26 cellular contexts compared by ENCODE assay signal in the genomic region with DNA sequence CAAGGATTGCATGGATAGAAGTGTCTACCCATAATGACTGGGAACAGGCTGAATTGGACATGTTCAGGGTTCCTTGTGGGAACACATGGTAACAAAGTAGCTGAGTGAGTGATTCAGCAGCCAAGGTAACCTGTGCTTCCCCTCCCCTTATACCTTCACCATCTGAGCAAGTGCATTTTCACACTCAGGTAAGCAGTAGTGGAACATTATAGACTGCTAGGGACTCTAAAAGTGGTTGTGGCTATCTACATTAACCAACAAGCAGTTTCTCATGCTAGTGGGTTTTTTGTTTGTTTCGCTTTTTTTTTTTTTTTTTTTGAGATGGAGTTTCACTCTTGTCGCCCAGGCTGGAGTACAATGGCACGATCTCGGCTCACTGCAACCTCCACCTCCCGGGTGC. TPM values are rescaled to one million over a fixed set of nuclear protein-coding genes. Genes with fewer than 3 reads are reported as not detected.
DNase-seq lines count a peak whose midpoint lies in the region; ATAC-seq, FAIRE-seq and TF ChIP-seq lines count a peak whose summit lies in the region.
"Had no signal": no experiment of that assay in that cellular context is flagged by ENCODE, and none has a peak within 500 bp of the region (broad histone marks: within the 10 kb centered on the region; RNA-seq: fewer than 3 reads in every experiment).

No MANE protein-coding gene starts in this region.

- H3K27ac ChIP-seq in DND-41 (ENCODE audit: low read length) = peak overlapping the region; percentile 75
- H3K27ac ChIP-seq in GM12878 (ENCODE audit: control insufficient read depth, insufficient read depth) = peak overlapping the region; percentile 13
- H3K27ac ChIP-seq: cardiac muscle cell, pancreas, SK-N-MC, transverse colon had no signal

- H3K36me3 ChIP-seq in DND-41 (ENCODE audit: insufficient read depth, low read length) = peaks cover 10% of the 10 kb centered on the region
- no peaks in the 10 kb centered on the region for H3K36me3 ChIP-seq in GM12878 (ENCODE audit: control insufficient read depth in 2 of 2, insufficient read depth in 2 of 2, low read length in 1 of 2)
- H3K36me3 ChIP-seq: cardiac muscle cell, HAP-1, transverse colon had no signal

- H3K9me3 ChIP-seq in DND-41 (ENCODE audit: insufficient read depth, low read length, severe bottlenecking) = no peaks in the 10 kb centered on the region
- no peaks in the 10 kb centered on the region for H3K9me3 ChIP-seq in GM12878 (replicated peaks; ENCODE audit: control insufficient read depth, insufficient read depth, low read length)
- H3K9me3 ChIP-seq: HAP-1, pancreas, transverse colon had no signal

- H3K79me2 ChIP-seq in DND-41 (ENCODE audit: insufficient read depth, low read length) (no peaks in the 10 kb centered on the region), GM12878 (ENCODE audit: control insufficient read depth, insufficient read depth, low read length) (no peaks in the 10 kb centered on the region)

- ATAC-seq in DND-41 (ENCODE audit: insufficient read depth, low read depth) = peak; percentile 41
- ATAC-seq in GM18907 (IDR thresholded peaks at IDR 0.05; ENCODE audit: unreplicated experiment) = peak; percentile 86
- ATAC-seq in HG03354 (IDR thresholded peaks at IDR 0.05; ENCODE audit: poor library complexity, severe bottlenecking, unreplicated experiment) = peak; percentile 53
- ATAC-seq in GM12878 = peak; percentile 77
- ATAC-seq: effector memory CD8-positive, alpha-beta T cell; pancreas; T-helper 17 cell had no signal

- H3K4me1 ChIP-seq in DND-41 (ENCODE audit: insufficient read depth, low read length) = peaks cover 21% of the 10 kb centered on the region
- peaks cover 8% of the 10 kb centered on the region for H3K4me1 ChIP-seq in GM12878 (ENCODE audit: control insufficient read depth, insufficient read depth, low read length)
- H3K4me1 ChIP-seq: HAP-1, pancreas, transverse colon had no signal

- RAD21 ChIA-PET in GM12878 (lab: Charles Lee; ENCODE audit: unreplicated experiment) = no interaction called here

- TF ChIP-seq CTCF in DND-41 (IDR thresholded peaks at IDR 0.05; ENCODE audit: borderline replicate concordance, extremely low read depth, low read length, poor library complexity, severe bottlenecking) (no peak), GM12878 (IDR thresholded peaks at IDR 0.05 in 2 of 3, conservative IDR thresholded peaks at IDR 0.05 in 1 of 3; ENCODE audit: control insufficient read depth in 2 of 3, extremely low read depth in 1 of 3, insufficient read depth in 1 of 3, low read depth in 3 of 3, low read length in 3 of 3) (no peak)

- intact Hi-C loops in GM12878 (cut with micrococcal nuclease; ENCODE audit: unreplicated experiment) = no loop called here

- no TSS peak for BruUV-seq in GM12878 (replicated peaks; lab: Mats Ljungman, UMichigan)

- SMC1A ChIA-PET in GM12878 (lab: Charles Lee; ENCODE audit: uncharacterized antibody, unreplicated experiment) = no interaction called here

- no peak for DNase-seq in DND-41
- DNase-seq in GM12878 (ENCODE audit: low read depth, low spot score) = no peak
- no peak for DNase-seq in NCI-H748 (lab: John Stamatoyannopoulos, UW; ENCODE audit: unreplicated experiment)
- no peak for DNase-seq in G401 (ENCODE audit: low spot score)
- no peak for DNase-seq in COLO829 (ENCODE audit: low spot score)
- DNase-seq: activated CD4-positive, alpha-beta T cell treated with anti-CD3 and anti-CD28 coated beads for 1 hour; activated naive CD4-positive, alpha-beta T cell treated with anti-CD3 and anti-CD28 coated beads for 36 hours; anterior cingulate cortex; Calu3; cortex of kidney; effector memory CD8-positive, alpha-beta T cell; NCI-H146; NCI-H2107; pancreas; retina; small intestine; stimulated activated CD8-positive, alpha-beta memory T cell treated with anti-CD3 and anti-CD28 coated beads, Interleukin-4, amount 100 ng/mL, for 48 hours; T-helper 17 cell; transverse colon had no signal

- in situ Hi-C loops in GM12878 (cut with MboI) (no loop called here), G401 (cut with HindIII; ENCODE audit: low sequenced_read_pairs) (no loop called here)

- H3K4me3 ChIP-seq in DND-41 (ENCODE audit: low read depth in 1 of 2, low read length in 2 of 2) (no peak overlapping the region), GM12878 (no peak overlapping the region)
- H3K4me3 ChIP-seq: cardiac muscle cell, HAP-1, lung, pancreas, SK-N-MC, transverse colon had no signal

- POLR2A ChIA-PET in GM12878 (lab: Charles Lee) = interaction anchor here (0.7 kb wide), 1 partner anchor 130 kb away, joined by 3 read pairs; no protein-coding TSS in a partner anchor

- FAIRE-seq in GM12878 (lab: Jason Lieb, UNC) = peak; percentile 68
- FAIRE-seq: GM12892, pancreas, small intestine had no signal

- no peaks in the 10 kb centered on the region for H4K20me1 ChIP-seq in DND-41 (ENCODE audit: insufficient read depth, low read length)
- H4K20me1 ChIP-seq in GM12878 (ENCODE audit: control insufficient read depth, insufficient read depth) = no peaks in the 10 kb centered on the region

- H3K9ac ChIP-seq in DND-41 (ENCODE audit: low read depth, low read length) (peak overlapping the region; percentile 25; the same call in 1 of the 2 replicates), GM12878 (ENCODE audit: control insufficient read depth, insufficient read depth, low read length) (no peak overlapping the region)

- 100% methylated on average over 3 of the region's 5 CpGs for WGBS in GM12878 (ENCODE audit: insufficient coverage, insufficient replicate concordance, low lambda C conversion rate, missing lambda C conversion rate)

- H3K27me3 ChIP-seq in DND-41 (ENCODE audit: insufficient read depth, low read length, poor library complexity) (no peaks in the 10 kb centered on the region), GM12878 (replicated peaks in 1 of 2; ENCODE audit: control insufficient read depth in 2 of 2, insufficient read depth in 2 of 2, low read length in 1 of 2) (no peaks in the 10 kb centered on the region)
- H3K27me3 ChIP-seq: cardiac muscle cell, pancreas, transverse colon had no signal

- TF ChIP-seq EP300 in GM12878 (IDR thresholded peaks at IDR 0.05; ENCODE audit: borderline replicate concordance in 1 of 2, control insufficient read depth in 1 of 2, low read depth in 2 of 2, low read length in 2 of 2) = no peak

- H2AFZ ChIP-seq in DND-41 (ENCODE audit: low read depth, low read length) = no peak overlapping the region
- H2AFZ ChIP-seq in GM12878 (ENCODE audit: control insufficient read depth, low read depth, low read length) = no peak overlapping the region

- H3K4me2 ChIP-seq in DND-41 (ENCODE audit: insufficient read depth, low read length) (no peak overlapping the region), GM12878 (ENCODE audit: control insufficient read depth, insufficient read depth) (0 out of 2 replicates have a peak overlapping the region, but pooled peaks have one; percentile 22)

- CTCF ChIA-PET in GM12878 (lab: Yijun Ruan, JAX) = no interaction called here

- no peak for TF ChIP-seq RAD21 in GM12878 (IDR thresholded peaks at IDR 0.05; ENCODE audit: insufficient read depth, low read depth, low read length)

- no peak for TF ChIP-seq POLR2A in GM12878 (IDR thresholded peaks at IDR 0.05; ENCODE audit: low read depth, low read length)

TF ChIP-seq in GM12878, 131 proteins besides CTCF, POLR2A, EP300 and RAD21 (continues in another document):
- TF ChIP-seq SREBF2 (IDR thresholded peaks at IDR 0.05; ENCODE audit: low read length) = no peak
- no peak for TF ChIP-seq JUND (IDR thresholded peaks at IDR 0.05; ENCODE audit: low read depth, low read length)
- TF ChIP-seq PRDM15 (CRISPR knock-in tag; IDR thresholded peaks at IDR 0.05) = no peak
- TF ChIP-seq FOXK2 (IDR thresholded peaks at IDR 0.05) = no peak

RNA-seq across cellular contexts. Expression of gene KIZ, which starts 41.4 kb away (rescaled TPM):
- total RNA-seq in GM12878 (2013; cell fraction: nucleolus; rRNA removed) = 43.5 and 46.5 TPM in 2 replicates
- 5.0 and 6.0 TPM in 2 replicates for total RNA-seq in GM12878 (2014; rRNA removed)
- total RNA-seq in GM12878 (2014; rRNA removed; fragmentation: Illumina TruSeq; extraction: Trizol) = 9.4 and 9.9 TPM in 2 replicates
- total RNA-seq in GM12878 (2021) = 6.8 and 11.4 TPM in 2 replicates
- 77.5 TPM for polyA plus RNA-seq in GM12878 (2011; ENCODE audit: low read depth)
- polyA plus RNA-seq in GM12878 (2011; rRNA removed) = 11.0 and 17.3 TPM in 2 replicates
- polyA plus RNA-seq in GM12878 (2011; cell fraction: cytosol; rRNA removed) = 4.4 and 5.6 TPM in 2 replicates
- polyA plus RNA-seq in GM12878 (2011; cell fraction: nucleus; rRNA removed) = 14.9 and 20.8 TPM in 2 replicates
- 11.9 and 14.1 TPM in 2 replicates for polyA plus RNA-seq in GM12878 (2012)
- 8.3 and 11.1 TPM in 2 replicates for polyA plus RNA-seq in GM12878 (2014; fragmentation: Illumina TruSeq; extraction: Trizol)
- polyA plus RNA-seq in GM12878 (2014; fragmentation: Nextera tagmentation; extraction: Ambion mirVana) = 1 to 10 TPM; 2.7 to 4.5 TPM
- polyA plus RNA-seq in GM12878 (2014; rRNA removed) = 5.3 and 7.0 TPM in 2 replicates
- 1 to 10 TPM; 7.7 to 8.2 TPM for polyA plus RNA-seq in GM12878 (2016; fragmentation: Nextera tagmentation; extraction: Ambion mirVana)
- polyA minus RNA-seq in GM12878 (2011; rRNA and poly(A)+ RNA removed) = 4.1 and 10.0 TPM in 2 replicates
- polyA minus RNA-seq in GM12878 (2011; cell fraction: cytosol; rRNA and poly(A)+ RNA removed) = 2.0 and 4.1 TPM in 2 replicates
- polyA minus RNA-seq in GM12878 (2011; cell fraction: nucleus; rRNA and poly(A)+ RNA removed) = 7.1 and 7.9 TPM in 2 replicates
- 12.4 and 22.6 TPM in 2 replicates for total RNA-seq in G401 (2014; rRNA removed; shearing (Covaris generic))
